21 cellular contexts compared by ENCODE assay signal in the genomic region with DNA sequence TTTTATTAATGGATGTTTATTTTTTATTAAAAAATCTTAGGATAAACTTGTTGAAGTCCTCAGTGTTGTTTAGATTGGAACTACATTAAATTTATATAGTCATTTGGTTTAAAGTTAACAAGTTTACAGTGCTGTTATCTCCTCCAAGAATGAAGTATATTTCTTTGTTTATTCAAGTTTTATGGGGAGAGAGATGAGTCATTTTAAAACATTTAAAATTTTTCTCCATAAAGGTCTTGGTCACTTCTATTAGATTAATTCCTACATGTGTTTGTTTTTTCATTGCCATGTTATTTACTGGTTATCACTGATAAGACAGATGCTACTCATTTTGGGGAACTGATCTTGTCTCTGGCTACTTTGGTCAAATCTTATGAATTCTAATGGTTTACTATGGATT.
DNase-seq lines count a peak whose midpoint lies in the region; ATAC-seq, FAIRE-seq and TF ChIP-seq lines count a peak whose summit lies in the region.
"Had no signal": no experiment of that assay in that cellular context is flagged by ENCODE, and none has a peak within 500 bp of the region (broad histone marks: within the 10 kb centered on the region; RNA-seq: fewer than 3 reads in every experiment).

No MANE protein-coding gene starts in this region.

- no peak for TF ChIP-seq RAD21 in IMR-90 (IDR thresholded peaks at IDR 0.05; ENCODE audit: low read length)

- H4K8ac ChIP-seq in IMR-90 (ENCODE audit: low read depth in 2 of 2, low read length in 2 of 2) (peak overlapping the region in 1 of 2 experiments; percentile 80), mesenchymal stem cell (ENCODE audit: low read length) (no peak overlapping the region)

- H2BK5ac ChIP-seq in IMR-90 (ENCODE audit: low read depth, low read length, poor library complexity, severe bottlenecking), result peak overlapping the region; percentile 96
- H2BK5ac ChIP-seq in mesenchymal stem cell (ENCODE audit: low read depth, low read length, poor library complexity, severe bottlenecking), result no peak overlapping the region

- H2AFZ ChIP-seq in IMR-90 (replicated peaks; ENCODE audit: low read length, poor library complexity) (no peak overlapping the region), mesenchymal stem cell (ENCODE audit: low read depth, low read length) (no peak overlapping the region)

- no peak overlapping the region for H2BK12ac ChIP-seq in mesenchymal stem cell (ENCODE audit: low read length in 2 of 2)

- H3K23ac ChIP-seq in IMR-90 (ENCODE audit: low read depth, low read length) (no peak overlapping the region), mesenchymal stem cell (ENCODE audit: low read length in 2 of 2) (no peak overlapping the region)

- H3K4me2 ChIP-seq in IMR-90 (ENCODE audit: low read depth, low read length), result no peak overlapping the region
- H3K4me2 ChIP-seq in mesenchymal stem cell (ENCODE audit: low read length, poor library complexity, severe bottlenecking), result no peak overlapping the region
- H3K4me2 ChIP-seq: KMS-11, SK-N-SH had no signal

- H2AK9ac ChIP-seq in IMR-90 (replicated peaks; ENCODE audit: low read depth, low read length, poor library complexity), result no peak overlapping the region

- H3K27me3 ChIP-seq in BJ (ENCODE audit: control insufficient read depth, insufficient read depth, low read length), result no peaks in the 10 kb centered on the region
- H3K27me3 ChIP-seq in IMR-90 (ENCODE audit: control insufficient read depth, insufficient read depth, low read length), result no peaks in the 10 kb centered on the region
- no peaks in the 10 kb centered on the region for H3K27me3 ChIP-seq in mesenchymal stem cell (ENCODE audit: control insufficient read depth in 1 of 2, insufficient read depth in 1 of 2, low read length in 2 of 2)

- CTCF ChIA-PET in BJ (lab: Yijun Ruan, JAX) (no interaction called here), IMR-90 (lab: Yijun Ruan, JAX) (no interaction called here)

- no peaks in the 10 kb centered on the region for H3K79me1 ChIP-seq in IMR-90 (ENCODE audit: low read depth in 1 of 2, low read length in 2 of 2)
- no peaks in the 10 kb centered on the region for H3K79me1 ChIP-seq in mesenchymal stem cell (replicated peaks; ENCODE audit: low read length, poor library complexity, severe bottlenecking)

- H3K4ac ChIP-seq in IMR-90 (ENCODE audit: low read depth, low read length), result peak overlapping the region; percentile 88
- H3K4ac ChIP-seq in mesenchymal stem cell (ENCODE audit: low read depth in 1 of 2, low read length in 2 of 2), result no peak overlapping the region

- H3K18ac ChIP-seq in IMR-90 (ENCODE audit: low read depth, low read length) (peak overlapping the region; percentile 88), mesenchymal stem cell (ENCODE audit: low read depth in 1 of 2, low read length in 2 of 2) (no peak overlapping the region)

- no peak overlapping the region for H3K56ac ChIP-seq in IMR-90 (ENCODE audit: extremely low read depth, insufficient read depth, low read length)

- H3K4me3 ChIP-seq in BJ (ENCODE audit: low read depth, low read length) (no peak overlapping the region), IMR-90 (ENCODE audit: insufficient read depth, low read depth, low read length) (no peak overlapping the region), mesenchymal stem cell (ENCODE audit: insufficient read depth in 1 of 2, low read depth in 1 of 2, low read length in 2 of 2) (no peak overlapping the region)
- H3K4me3 ChIP-seq: GM12878 had no signal

- H2AK5ac ChIP-seq in IMR-90 (ENCODE audit: low read depth, low read length) (peak overlapping the region; percentile 90; the same call in 1 of the 2 replicates), mesenchymal stem cell (ENCODE audit: low read length, severe bottlenecking) (no peak overlapping the region)

- POLR2A ChIA-PET in BJ (lab: Charles Lee) (no interaction called here), IMR-90 (lab: Charles Lee; ENCODE audit: unreplicated experiment) (no interaction called here)

- dilution Hi-C loops in IMR-90 (cut with HindIII; ENCODE audit: low sequenced_read_pairs, unreplicated experiment), result no loop called here

- no peak for TF ChIP-seq CTCF in BJ (IDR thresholded peaks at IDR 0.05; ENCODE audit: insufficient read depth, low read depth, low read length)
- no peak for TF ChIP-seq CTCF in IMR-90 (conservative IDR thresholded peaks at IDR 0.05; ENCODE audit: low read depth, low read length)
- no peak for TF ChIP-seq CTCF in GM10266 (IDR thresholded peaks at IDR 0.05; ENCODE audit: control insufficient read depth, insufficient read depth, low read depth, missing control alignments)

- no peak for TF ChIP-seq POLR2A in IMR-90 (IDR thresholded peaks at IDR 0.05; ENCODE audit: low read depth, low read length)

- peak overlapping the region; percentile 88; the same call in 1 of the 2 replicates for H2BK20ac ChIP-seq in IMR-90 (ENCODE audit: low read depth, low read length)

- no peak overlapping the region for H2BK15ac ChIP-seq in IMR-90 (ENCODE audit: low read depth, low read length)
- H2BK15ac ChIP-seq in mesenchymal stem cell (ENCODE audit: low read depth, poor library complexity, severe bottlenecking), result no peak overlapping the region

- no peaks in the 10 kb centered on the region for H4K20me1 ChIP-seq in IMR-90 (ENCODE audit: insufficient read depth, low read length)

- peak; percentile 67 for ATAC-seq in IMR-90 (ENCODE audit: low read depth)
- ATAC-seq: GM12878 had no signal

- no peak overlapping the region for H3K9ac ChIP-seq in IMR-90 (ENCODE audit: low read depth, low read length)
- no peak overlapping the region for H3K9ac ChIP-seq in mesenchymal stem cell (ENCODE audit: low read length)
- H3K9ac ChIP-seq: KMS-11, SK-N-SH had no signal

- in situ Hi-C loops in IMR-90 (cut with MboI; ENCODE audit: low sequenced_read_pairs), result loop anchor here (25.0 kb wide), 1 partner anchor 826 kb away; the partner anchor contains the start of gene BDNF

- H2BK120ac ChIP-seq in IMR-90 (ENCODE audit: low read depth, low read length) (peak overlapping the region; percentile 85), mesenchymal stem cell (ENCODE audit: low read depth, low read length) (no peak overlapping the region)

- H3K4me1 ChIP-seq in IMR-90 (ENCODE audit: control insufficient read depth, insufficient read depth, low read length), result peaks cover 6% of the 10 kb centered on the region
- H3K4me1 ChIP-seq in mesenchymal stem cell (ENCODE audit: control insufficient read depth, insufficient read depth, low read depth, low read length), result no peaks in the 10 kb centered on the region

- intact Hi-C loops in IMR-90 (cut with micrococcal nuclease), result no loop called here

- H3K27ac ChIP-seq in IMR-90 (ENCODE audit: insufficient read depth, low read length) (peak overlapping the region; percentile 71), mesenchymal stem cell (ENCODE audit: low read length, poor library complexity, severe bottlenecking) (no peak overlapping the region)
- H3K27ac ChIP-seq: KMS-11 had no signal

- peak; percentile 30 for DNase-seq in BJ (ENCODE audit: low read depth)
- DNase-seq in IMR-90, result peak; percentile 65
- peak; percentile 20 for DNase-seq in mesenchymal stem cell
- no peak for DNase-seq in middle frontal gyrus (ENCODE audit: extremely low spot score, low spot score)
- DNase-seq in MV-4-11 (lab: John Stamatoyannopoulos, UW), result no peak
- no peak for DNase-seq in midbrain (lab: John Stamatoyannopoulos, UW)
- no peak for DNase-seq in GM10266 (ENCODE audit: extremely low spot score)
- DNase-seq: DND-41, GF-D8, GOT3, MM.1S, NCI-H1105 treated with DMSO at 0.1 percent for 48 hours, NCI-H1694 treated with DMSO at 0.1 percent for 48 hours, NCI-H510A treated with DMSO at 0.1 percent for 48 hours, NCI-H774, OCI-M1, SHP77 treated with DMSO at 0.1 percent for 48 hours, SK-N-SH had no signal

- H3K36me3 ChIP-seq in BJ (ENCODE audit: control insufficient read depth, insufficient read depth, low read length) (no peaks in the 10 kb centered on the region), IMR-90 (ENCODE audit: control insufficient read depth, insufficient read depth, low read length) (no peaks in the 10 kb centered on the region), mesenchymal stem cell (ENCODE audit: control insufficient read depth in 1 of 2, insufficient read depth in 2 of 2, low read depth in 1 of 2, low read length in 2 of 2) (no peaks in the 10 kb centered on the region)

- H3K14ac ChIP-seq in IMR-90 (replicated peaks; ENCODE audit: low read depth, low read length), result no peak overlapping the region
- H3K14ac ChIP-seq in mesenchymal stem cell (ENCODE audit: low read length in 2 of 2), result no peak overlapping the region

- no TSS peak for BruUV-seq in IMR-90 (replicated peaks; lab: Mats Ljungman, UMichigan)

- no peaks in the 10 kb centered on the region for H3K9me1 ChIP-seq in IMR-90 (ENCODE audit: insufficient read depth, low read length)

- peak; percentile 79 for FAIRE-seq in endometrium (lab: Jason Lieb, UNC)
- FAIRE-seq: GM12878 had no signal

- peak overlapping the region; percentile 84; the same call in 1 of the 2 replicates for H4K5ac ChIP-seq in IMR-90 (ENCODE audit: low read depth, low read length)

- H3K9me3 ChIP-seq in IMR-90 (ENCODE audit: control insufficient read depth, insufficient read depth, low read length), result peaks cover 4% of the 10 kb centered on the region; the same call in 1 of the 2 replicates
- H3K9me3 ChIP-seq in mesenchymal stem cell (ENCODE audit: control insufficient read depth, low read length), result no peaks in the 10 kb centered on the region
- H3K9me3 ChIP-seq: SK-N-SH had no signal

- H4K91ac ChIP-seq in IMR-90 (ENCODE audit: insufficient read depth, low read depth, low read length) (peak overlapping the region; percentile 88), mesenchymal stem cell (ENCODE audit: low read length) (no peak overlapping the region)

TF ChIP-seq in IMR-90, 13 proteins besides CTCF, POLR2A, EP300 and RAD21:
- no peak for TF ChIP-seq USF2 (IDR thresholded peaks at IDR 0.05; ENCODE audit: low read depth, low read length)
- peak; percentile 53; the same call in 1 of the 2 replicates for TF ChIP-seq FOS (IDR thresholded peaks at IDR 0.05; ENCODE audit: low read depth, low read length)

Comparison
In these comparisons a context has a peak if more than half of its experiments do, and no peak if none do; other contexts are left out.
1. DNase-seq: peak in BJ (single experiment), IMR-90 (single experiment) and mesenchymal stem cell (single experiment); none in middle frontal gyrus (single experiment), MV-4-11 (single experiment), midbrain (single experiment) and GM10266 (single experiment).